ENCODE assay signal across 7 cellular contexts in the genomic region with DNA sequence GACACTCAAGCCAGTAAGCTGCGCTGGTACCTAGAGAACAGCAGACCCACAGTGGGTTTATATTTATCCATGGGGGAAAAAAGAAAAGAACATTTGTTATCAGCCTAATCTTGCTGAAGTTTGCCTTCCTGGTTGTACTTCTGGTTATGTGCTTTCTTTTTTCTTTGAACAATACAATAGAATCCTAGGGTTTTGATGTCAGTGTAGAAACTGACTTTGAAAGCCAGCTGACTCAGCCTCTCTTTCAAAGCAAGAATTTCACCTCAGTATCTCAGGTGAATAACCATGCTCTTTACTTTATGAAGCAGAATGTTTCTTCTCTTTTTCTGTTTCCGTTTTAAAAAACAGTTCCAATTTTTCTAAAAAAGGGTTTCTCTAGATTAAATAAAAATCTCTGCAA.
"Had no signal": no experiment of that assay in that cellular context is flagged by ENCODE, and none has a peak within 500 bp of the region (broad histone marks: within the 10 kb centered on the region; RNA-seq: fewer than 3 reads in every experiment).

No MANE protein-coding gene starts in this region.

- H3K36me3 ChIP-seq: left ventricle myocardium inferior, SJCRH30, stomach, uterus had no signal

- H3K27me3 ChIP-seq: SJCRH30, stomach, uterus had no signal

- H3K36me3 Mint-ChIP-seq: activated naive CD8-positive, alpha-beta T cell treated with anti-CD3 and anti-CD28 coated beads, Interleukin-2, amount 10 ng/mL, durations not matched to agents 7 days and 5 days had no signal

- H3K4me3 ChIP-seq: left ventricle myocardium inferior, SJCRH30, stomach, uterus had no signal

- H3K27ac Mint-ChIP-seq: activated naive CD8-positive, alpha-beta T cell treated with anti-CD3 and anti-CD28 coated beads, Interleukin-2, amount 10 ng/mL, durations not matched to agents 7 days and 5 days had no signal

- H3K4me1 ChIP-seq: SJCRH30, uterus had no signal

- H3K9me3 ChIP-seq: left ventricle myocardium inferior, SJCRH30, stomach, uterus had no signal

- H3K27ac ChIP-seq: left ventricle myocardium inferior, SJCRH30 had no signal

- H3K4me3 Mint-ChIP-seq: activated naive CD8-positive, alpha-beta T cell treated with anti-CD3 and anti-CD28 coated beads, Interleukin-2, amount 10 ng/mL, durations not matched to agents 7 days and 5 days had no signal

- H3K9me3 Mint-ChIP-seq: activated naive CD8-positive, alpha-beta T cell treated with anti-CD3 and anti-CD28 coated beads, Interleukin-2, amount 10 ng/mL, durations not matched to agents 7 days and 5 days had no signal

- H3K27me3 Mint-ChIP-seq: activated naive CD8-positive, alpha-beta T cell treated with anti-CD3 and anti-CD28 coated beads, Interleukin-2, amount 10 ng/mL, durations not matched to agents 7 days and 5 days had no signal

- DNase-seq: activated naive CD8-positive, alpha-beta T cell treated with anti-CD3 and anti-CD28 coated beads, Interleukin-2, amount 10 ng/mL, durations not matched to agents 7 days and 5 days; foreskin melanocyte; head of caudate nucleus; left ventricle myocardium inferior; SJCRH30; stomach had no signal
